ENCODE assay signal across 2 cellular contexts in genomic region chr6:30884521-30885480, GRCh38.
A peak's percentile ranks its signal among the peaks of the same experiment; 100 is the strongest.
TF ChIP-seq lines count a peak whose summit lies in the region.

No MANE protein-coding gene starts in this region.

TF ChIP-seq in SK-N-SH, 30 proteins besides CTCF, POLR2A, EP300 and RAD21:
- 0 out of 2 replicates have a peak, but pooled peaks have one; percentile 33 for TF ChIP-seq POLR2AphosphoS5 (IDR thresholded peaks at IDR 0.05; ENCODE audit: low read depth, low read length)
- TF ChIP-seq TAF1 (IDR thresholded peaks at IDR 0.05; ENCODE audit: borderline replicate concordance, low read depth, low read length): 0 out of 2 replicates have a peak, but pooled peaks have one; percentile 16
- 0 out of 2 replicates have a peak, but pooled peaks have one; percentile 12 for TF ChIP-seq MXI1 (IDR thresholded peaks at IDR 0.05; ENCODE audit: low read depth, low read length)
- no peak for TF ChIP-seq NFIC (IDR thresholded peaks at IDR 0.05; ENCODE audit: borderline replicate concordance)

TF ChIP-seq in HEK293T, 16 proteins besides CTCF, POLR2A, EP300 and RAD21:
- TF ChIP-seq L3MBTL2 (conservative IDR thresholded peaks at IDR 0.05) (no peak), FOXA1 (IDR thresholded peaks at IDR 0.05) (no peak), SUZ12 (IDR thresholded peaks at IDR 0.05) (no peak), FOXM1 (IDR thresholded peaks at IDR 0.05; ENCODE audit: borderline replicate concordance) (no peak), ELF4 (IDR thresholded peaks at IDR 0.05) (no peak)
